ENCODE assay signal across 1 cellular context in the genomic region with DNA sequence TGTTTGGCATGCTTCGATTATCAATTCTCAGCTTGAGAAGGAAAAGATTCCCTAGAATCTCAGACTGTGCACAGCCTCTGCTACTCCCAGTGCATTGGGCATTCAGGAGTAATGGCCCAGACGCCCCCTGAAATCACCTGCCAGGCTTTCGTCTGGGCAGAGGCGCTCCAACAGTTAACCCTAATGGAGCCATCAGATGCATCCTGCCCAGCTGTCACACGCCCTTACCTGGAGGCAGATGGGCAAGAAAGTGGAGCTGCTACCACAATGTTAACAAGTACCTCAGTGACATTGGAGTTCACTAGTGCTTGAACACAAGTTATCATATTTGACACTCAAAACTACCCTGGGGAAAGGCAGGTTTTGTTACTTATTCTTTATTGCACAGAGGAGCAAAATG.
TF ChIP-seq lines count a peak whose summit lies in the region.

No MANE protein-coding gene starts in this region.

TF ChIP-seq in K562, 482 proteins besides CTCF, POLR2A, EP300 and RAD21 (continued from another document):
- TF ChIP-seq, protein P1, sequence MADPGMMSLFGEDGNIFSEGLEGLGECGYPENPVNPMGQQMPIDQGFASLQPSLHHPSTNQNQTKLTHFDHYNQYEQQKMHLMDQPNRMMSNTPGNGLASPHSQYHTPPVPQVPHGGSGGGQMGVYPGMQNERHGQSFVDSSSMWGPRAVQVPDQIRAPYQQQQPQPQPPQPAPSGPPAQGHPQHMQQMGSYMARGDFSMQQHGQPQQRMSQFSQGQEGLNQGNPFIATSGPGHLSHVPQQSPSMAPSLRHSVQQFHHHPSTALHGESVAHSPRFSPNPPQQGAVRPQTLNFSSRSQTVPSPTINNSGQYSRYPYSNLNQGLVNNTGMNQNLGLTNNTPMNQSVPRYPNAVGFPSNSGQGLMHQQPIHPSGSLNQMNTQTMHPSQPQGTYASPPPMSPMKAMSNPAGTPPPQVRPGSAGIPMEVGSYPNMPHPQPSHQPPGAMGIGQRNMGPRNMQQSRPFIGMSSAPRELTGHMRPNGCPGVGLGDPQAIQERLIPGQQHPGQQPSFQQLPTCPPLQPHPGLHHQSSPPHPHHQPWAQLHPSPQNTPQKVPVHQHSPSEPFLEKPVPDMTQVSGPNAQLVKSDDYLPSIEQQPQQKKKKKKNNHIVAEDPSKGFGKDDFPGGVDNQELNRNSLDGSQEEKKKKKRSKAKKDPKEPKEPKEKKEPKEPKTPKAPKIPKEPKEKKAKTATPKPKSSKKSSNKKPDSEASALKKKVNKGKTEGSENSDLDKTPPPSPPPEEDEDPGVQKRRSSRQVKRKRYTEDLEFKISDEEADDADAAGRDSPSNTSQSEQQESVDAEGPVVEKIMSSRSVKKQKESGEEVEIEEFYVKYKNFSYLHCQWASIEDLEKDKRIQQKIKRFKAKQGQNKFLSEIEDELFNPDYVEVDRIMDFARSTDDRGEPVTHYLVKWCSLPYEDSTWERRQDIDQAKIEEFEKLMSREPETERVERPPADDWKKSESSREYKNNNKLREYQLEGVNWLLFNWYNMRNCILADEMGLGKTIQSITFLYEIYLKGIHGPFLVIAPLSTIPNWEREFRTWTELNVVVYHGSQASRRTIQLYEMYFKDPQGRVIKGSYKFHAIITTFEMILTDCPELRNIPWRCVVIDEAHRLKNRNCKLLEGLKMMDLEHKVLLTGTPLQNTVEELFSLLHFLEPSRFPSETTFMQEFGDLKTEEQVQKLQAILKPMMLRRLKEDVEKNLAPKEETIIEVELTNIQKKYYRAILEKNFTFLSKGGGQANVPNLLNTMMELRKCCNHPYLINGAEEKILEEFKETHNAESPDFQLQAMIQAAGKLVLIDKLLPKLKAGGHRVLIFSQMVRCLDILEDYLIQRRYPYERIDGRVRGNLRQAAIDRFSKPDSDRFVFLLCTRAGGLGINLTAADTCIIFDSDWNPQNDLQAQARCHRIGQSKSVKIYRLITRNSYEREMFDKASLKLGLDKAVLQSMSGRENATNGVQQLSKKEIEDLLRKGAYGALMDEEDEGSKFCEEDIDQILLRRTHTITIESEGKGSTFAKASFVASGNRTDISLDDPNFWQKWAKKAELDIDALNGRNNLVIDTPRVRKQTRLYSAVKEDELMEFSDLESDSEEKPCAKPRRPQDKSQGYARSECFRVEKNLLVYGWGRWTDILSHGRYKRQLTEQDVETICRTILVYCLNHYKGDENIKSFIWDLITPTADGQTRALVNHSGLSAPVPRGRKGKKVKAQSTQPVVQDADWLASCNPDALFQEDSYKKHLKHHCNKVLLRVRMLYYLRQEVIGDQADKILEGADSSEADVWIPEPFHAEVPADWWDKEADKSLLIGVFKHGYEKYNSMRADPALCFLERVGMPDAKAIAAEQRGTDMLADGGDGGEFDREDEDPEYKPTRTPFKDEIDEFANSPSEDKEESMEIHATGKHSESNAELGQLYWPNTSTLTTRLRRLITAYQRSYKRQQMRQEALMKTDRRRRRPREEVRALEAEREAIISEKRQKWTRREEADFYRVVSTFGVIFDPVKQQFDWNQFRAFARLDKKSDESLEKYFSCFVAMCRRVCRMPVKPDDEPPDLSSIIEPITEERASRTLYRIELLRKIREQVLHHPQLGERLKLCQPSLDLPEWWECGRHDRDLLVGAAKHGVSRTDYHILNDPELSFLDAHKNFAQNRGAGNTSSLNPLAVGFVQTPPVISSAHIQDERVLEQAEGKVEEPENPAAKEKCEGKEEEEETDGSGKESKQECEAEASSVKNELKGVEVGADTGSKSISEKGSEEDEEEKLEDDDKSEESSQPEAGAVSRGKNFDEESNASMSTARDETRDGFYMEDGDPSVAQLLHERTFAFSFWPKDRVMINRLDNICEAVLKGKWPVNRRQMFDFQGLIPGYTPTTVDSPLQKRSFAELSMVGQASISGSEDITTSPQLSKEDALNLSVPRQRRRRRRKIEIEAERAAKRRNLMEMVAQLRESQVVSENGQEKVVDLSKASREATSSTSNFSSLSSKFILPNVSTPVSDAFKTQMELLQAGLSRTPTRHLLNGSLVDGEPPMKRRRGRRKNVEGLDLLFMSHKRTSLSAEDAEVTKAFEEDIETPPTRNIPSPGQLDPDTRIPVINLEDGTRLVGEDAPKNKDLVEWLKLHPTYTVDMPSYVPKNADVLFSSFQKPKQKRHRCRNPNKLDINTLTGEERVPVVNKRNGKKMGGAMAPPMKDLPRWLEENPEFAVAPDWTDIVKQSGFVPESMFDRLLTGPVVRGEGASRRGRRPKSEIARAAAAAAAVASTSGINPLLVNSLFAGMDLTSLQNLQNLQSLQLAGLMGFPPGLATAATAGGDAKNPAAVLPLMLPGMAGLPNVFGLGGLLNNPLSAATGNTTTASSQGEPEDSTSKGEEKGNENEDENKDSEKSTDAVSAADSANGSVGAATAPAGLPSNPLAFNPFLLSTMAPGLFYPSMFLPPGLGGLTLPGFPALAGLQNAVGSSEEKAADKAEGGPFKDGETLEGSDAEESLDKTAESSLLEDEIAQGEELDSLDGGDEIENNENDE (IDR thresholded peaks at IDR 0.05; ENCODE audit: low read depth, low read length): no peak
- TF ChIP-seq YBX1 (IDR thresholded peaks at IDR 0.05) (no peak), STAT5B (CRISPR knock-in tag; IDR thresholded peaks at IDR 0.05) (no peak), YY1 (IDR thresholded peaks at IDR 0.05; ENCODE audit: borderline replicate concordance in 1 of 3, control insufficient read depth in 1 of 3, extremely low read depth in 1 of 3, insufficient read depth in 3 of 3, insufficient read length in 1 of 3, insufficient replicate concordance in 2 of 3, low read depth in 1 of 3, low read length in 2 of 3) (no peak), NR2C2 (CRISPR knock-in tag; IDR thresholded peaks at IDR 0.05) (no peak), NR2C2 (tag; IDR thresholded peaks at IDR 0.05) (no peak), ADNP (tag; IDR thresholded peaks at IDR 0.05) (no peak), MTF1 (CRISPR knock-in tag; IDR thresholded peaks at IDR 0.05; ENCODE audit: borderline replicate concordance) (no peak), PURB (CRISPR knock-in tag; IDR thresholded peaks at IDR 0.05; ENCODE audit: low read depth) (no peak), RBM15 (IDR thresholded peaks at IDR 0.05; ENCODE audit: insufficient read depth, low read length) (no peak)
- TF ChIP-seq, protein P2, sequence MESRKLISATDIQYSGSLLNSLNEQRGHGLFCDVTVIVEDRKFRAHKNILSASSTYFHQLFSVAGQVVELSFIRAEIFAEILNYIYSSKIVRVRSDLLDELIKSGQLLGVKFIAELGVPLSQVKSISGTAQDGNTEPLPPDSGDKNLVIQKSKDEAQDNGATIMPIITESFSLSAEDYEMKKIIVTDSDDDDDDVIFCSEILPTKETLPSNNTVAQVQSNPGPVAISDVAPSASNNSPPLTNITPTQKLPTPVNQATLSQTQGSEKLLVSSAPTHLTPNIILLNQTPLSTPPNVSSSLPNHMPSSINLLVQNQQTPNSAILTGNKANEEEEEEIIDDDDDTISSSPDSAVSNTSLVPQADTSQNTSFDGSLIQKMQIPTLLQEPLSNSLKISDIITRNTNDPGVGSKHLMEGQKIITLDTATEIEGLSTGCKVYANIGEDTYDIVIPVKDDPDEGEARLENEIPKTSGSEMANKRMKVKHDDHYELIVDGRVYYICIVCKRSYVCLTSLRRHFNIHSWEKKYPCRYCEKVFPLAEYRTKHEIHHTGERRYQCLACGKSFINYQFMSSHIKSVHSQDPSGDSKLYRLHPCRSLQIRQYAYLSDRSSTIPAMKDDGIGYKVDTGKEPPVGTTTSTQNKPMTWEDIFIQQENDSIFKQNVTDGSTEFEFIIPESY (CRISPR knock-in tag; IDR thresholded peaks at IDR 0.05): no peak
- TF ChIP-seq, protein P3, sequence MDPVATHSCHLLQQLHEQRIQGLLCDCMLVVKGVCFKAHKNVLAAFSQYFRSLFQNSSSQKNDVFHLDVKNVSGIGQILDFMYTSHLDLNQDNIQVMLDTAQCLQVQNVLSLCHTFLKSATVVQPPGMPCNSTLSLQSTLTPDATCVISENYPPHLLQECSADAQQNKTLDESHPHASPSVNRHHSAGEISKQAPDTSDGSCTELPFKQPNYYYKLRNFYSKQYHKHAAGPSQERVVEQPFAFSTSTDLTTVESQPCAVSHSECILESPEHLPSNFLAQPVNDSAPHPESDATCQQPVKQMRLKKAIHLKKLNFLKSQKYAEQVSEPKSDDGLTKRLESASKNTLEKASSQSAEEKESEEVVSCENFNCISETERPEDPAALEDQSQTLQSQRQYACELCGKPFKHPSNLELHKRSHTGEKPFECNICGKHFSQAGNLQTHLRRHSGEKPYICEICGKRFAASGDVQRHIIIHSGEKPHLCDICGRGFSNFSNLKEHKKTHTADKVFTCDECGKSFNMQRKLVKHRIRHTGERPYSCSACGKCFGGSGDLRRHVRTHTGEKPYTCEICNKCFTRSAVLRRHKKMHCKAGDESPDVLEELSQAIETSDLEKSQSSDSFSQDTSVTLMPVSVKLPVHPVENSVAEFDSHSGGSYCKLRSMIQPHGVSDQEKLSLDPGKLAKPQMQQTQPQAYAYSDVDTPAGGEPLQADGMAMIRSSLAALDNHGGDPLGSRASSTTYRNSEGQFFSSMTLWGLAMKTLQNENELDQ (CRISPR knock-in tag; IDR thresholded peaks at IDR 0.05; ENCODE audit: borderline replicate concordance): no peak
- TF ChIP-seq, protein P4, sequence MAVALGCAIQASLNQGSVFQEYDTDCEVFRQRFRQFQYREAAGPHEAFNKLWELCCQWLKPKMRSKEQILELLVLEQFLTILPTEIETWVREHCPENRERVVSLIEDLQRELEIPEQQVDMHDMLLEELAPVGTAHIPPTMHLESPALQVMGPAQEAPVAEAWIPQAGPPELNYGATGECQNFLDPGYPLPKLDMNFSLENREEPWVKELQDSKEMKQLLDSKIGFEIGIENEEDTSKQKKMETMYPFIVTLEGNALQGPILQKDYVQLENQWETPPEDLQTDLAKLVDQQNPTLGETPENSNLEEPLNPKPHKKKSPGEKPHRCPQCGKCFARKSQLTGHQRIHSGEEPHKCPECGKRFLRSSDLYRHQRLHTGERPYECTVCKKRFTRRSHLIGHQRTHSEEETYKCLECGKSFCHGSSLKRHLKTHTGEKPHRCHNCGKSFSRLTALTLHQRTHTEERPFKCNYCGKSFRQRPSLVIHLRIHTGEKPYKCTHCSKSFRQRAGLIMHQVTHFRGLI (CRISPR knock-in tag; IDR thresholded peaks at IDR 0.05): no peak
